In the genomic region with DNA sequence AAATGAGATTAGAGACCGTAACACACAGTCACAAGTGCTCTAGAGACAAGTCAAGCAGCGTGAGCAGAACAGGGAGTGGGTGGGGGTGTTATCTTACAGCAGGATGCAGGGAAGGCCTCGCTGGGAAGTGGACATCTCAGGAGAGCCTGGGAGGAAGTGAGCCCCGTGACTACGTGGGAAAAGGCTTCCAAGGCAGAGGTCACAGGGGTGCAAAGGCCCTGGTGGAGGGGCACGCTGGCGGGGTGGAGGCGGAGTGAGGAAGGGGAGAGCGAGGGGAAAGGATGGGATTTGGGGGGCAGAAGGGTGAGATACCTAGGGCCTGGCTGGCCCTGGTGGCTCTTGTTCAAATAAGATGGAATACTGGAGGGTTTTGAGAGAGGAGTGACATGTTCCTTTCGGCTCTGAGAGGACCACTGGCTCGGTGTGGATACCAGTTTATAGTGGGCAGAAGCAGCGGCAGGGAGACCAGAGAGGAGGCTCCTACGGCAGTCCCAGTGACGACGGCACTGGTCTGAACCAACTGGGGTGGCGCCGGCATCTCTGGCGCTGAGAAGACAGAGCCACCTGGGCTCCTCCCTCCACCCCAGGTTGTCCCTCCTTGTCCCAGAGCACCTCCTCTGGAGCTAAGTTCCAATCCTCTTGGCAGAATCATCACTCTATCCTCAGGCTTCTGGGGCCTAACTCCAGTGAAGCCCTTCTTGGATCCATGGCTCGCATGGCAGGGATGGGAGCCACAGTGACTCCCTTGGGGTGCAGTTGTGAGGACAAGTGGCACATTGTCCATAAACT, we compare ENCODE assay signal across 23 cellular contexts.
"Had no signal": no experiment of that assay in that cellular context is flagged by ENCODE, and none has a peak within 500 bp of the region (broad histone marks: within the 10 kb centered on the region; RNA-seq: fewer than 3 reads in every experiment).

No MANE protein-coding gene starts in this region.

- H3K9ac ChIP-seq: parathyroid adenoma had no signal

- H3K27me3 Mint-ChIP-seq: activated B cell treated with CpG ODN at 0.5 μM for 24 hours; activated CD8-positive, alpha-beta T cell treated with anti-CD3 and anti-CD28 coated beads for 36 hours had no signal

- H3K27me3 ChIP-seq: adrenal gland, neutrophil, vagina had no signal

- H3K9me3 ChIP-seq: adrenal gland, mucosa of descending colon, neutrophil, vagina had no signal

- H3K27ac ChIP-seq: adrenal gland, foreskin keratinocyte, neutrophil, parathyroid adenoma, vagina had no signal

- H3K79me2 ChIP-seq: parathyroid adenoma had no signal

- H3K27ac Mint-ChIP-seq: activated B cell treated with CpG ODN at 0.5 μM for 24 hours; activated CD8-positive, alpha-beta T cell treated with anti-CD3 and anti-CD28 coated beads for 36 hours; memory B cell had no signal

- H3K4me3 ChIP-seq: adrenal gland, mucosa of descending colon, vagina had no signal

- H3K4me1 Mint-ChIP-seq: activated B cell treated with CpG ODN at 0.5 μM for 24 hours, memory B cell, naive B cell had no signal

- ATAC-seq: activated CD8-positive, alpha-beta T cell treated with anti-CD3 and anti-CD28 coated beads for 36 hours; activated T-cell treated with anti-CD3 and anti-CD28 coated beads, Interleukin-2, amount 50 U/mL, for 4 hours; left ventricle myocardium superior; mucosa of descending colon had no signal

- H3K36me3 ChIP-seq: adrenal gland, neutrophil, vagina had no signal

- H3K36me3 Mint-ChIP-seq: memory B cell, naive B cell had no signal

- H3K4me1 ChIP-seq: adrenal gland, parathyroid adenoma had no signal

- DNase-seq: activated B cell treated with CpG ODN at 0.5 μM for 24 hours; activated CD4-positive, alpha-beta T cell treated with anti-CD3 and anti-CD28 coated beads for 48 hours; activated CD8-positive, alpha-beta T cell treated with anti-CD3 and anti-CD28 coated beads for 36 hours; activated naive CD4-positive, alpha-beta T cell treated with anti-CD3 and anti-CD28 coated beads, Interleukin-2, amount 50 U/mL, for 16 hours; activated T-cell treated with anti-CD3 and anti-CD28 coated beads, Interleukin-2, amount 50 U/mL, for 4 hours; adrenal gland; dermis blood vessel endothelial cell; effector memory CD4-positive, alpha-beta T cell; hippocampal formation; left ventricle myocardium superior; mucosa of descending colon; naive B cell; stimulated activated CD4-positive, alpha-beta T cell treated with anti-CD3 and anti-CD28 coated beads, Interleukin-12 subunit alpha, Interleukin-12 subunit beta, amount 100 ng/mL, for 4 hours; stimulated activated CD4-positive, alpha-beta T cell treated with anti-CD3 and anti-CD28 coated beads, Interleukin-1b, Interleukin-23, amount 100 ng/mL, for 48 hours; stimulated activated CD8-positive, alpha-beta memory T cell treated with anti-CD3 and anti-CD28 coated beads, Interleukin-4, amount 100 ng/mL, for 48 hours; stimulated activated naive CD4-positive, alpha-beta T cell; T-helper 1 cell; T-helper 9 cell had no signal

- H3K4me3 Mint-ChIP-seq: activated B cell treated with CpG ODN at 0.5 μM for 24 hours; activated CD8-positive, alpha-beta T cell treated with anti-CD3 and anti-CD28 coated beads for 36 hours; activated T-cell treated with anti-CD3 and anti-CD28 coated beads, Interleukin-2, amount 50 U/mL, for 4 hours; memory B cell had no signal

- H2AFZ ChIP-seq: parathyroid adenoma had no signal

- H3K9me3 Mint-ChIP-seq: activated CD8-positive, alpha-beta T cell treated with anti-CD3 and anti-CD28 coated beads for 36 hours; activated T-cell treated with anti-CD3 and anti-CD28 coated beads, Interleukin-2, amount 50 U/mL, for 4 hours had no signal
